In genomic region chr4:80592950-80593349, GRCh38 we compare ENCODE assay signal across 12 cellular contexts.
DNase-seq lines count a peak whose midpoint lies in the region; ATAC-seq and TF ChIP-seq lines count a peak whose summit lies in the region.
"Had no signal": no experiment of that assay in that cellular context is flagged by ENCODE, and none has a peak within 500 bp of the region (broad histone marks: within the 10 kb centered on the region; RNA-seq: fewer than 3 reads in every experiment).

No MANE protein-coding gene starts in this region.

- no peaks in the 10 kb centered on the region for H3K79me2 ChIP-seq in mammary epithelial cell (ENCODE audit: insufficient read depth, low read length)

- CTCF ChIA-PET in mammary epithelial cell (lab: Charles Lee; ENCODE audit: low non-redundant PET) = no interaction called here

- no peaks in the 10 kb centered on the region for H3K36me3 ChIP-seq in mammary epithelial cell (ENCODE audit: insufficient read depth, low read length)

- in situ Hi-C loops in mammary epithelial cell (cut with MboI; ENCODE audit: low sequenced_read_pairs in 2 of 2) = no loop called here

- H3K4me1 ChIP-seq in mammary epithelial cell (ENCODE audit: insufficient read depth, low read length) = no peaks in the 10 kb centered on the region

- DNase-seq in ELR (ENCODE audit: low read depth) (peak; percentile 11), mammary epithelial cell (no peak), NCI-H1417 treated with DMSO at 0.1 percent for 48 hours (lab: John Stamatoyannopoulos, UW) (no peak)
- no peak for DNase-seq in stimulated activated CD4-positive, alpha-beta T cell treated with anti-CD3 and anti-CD28 coated beads, Interleukin-4, amount 100 ng/mL, for 24 hours
- DNase-seq: activated CD4-positive, alpha-beta T cell treated with anti-CD3 and anti-CD28 coated beads, Interleukin-2, amount 50 U/mL, for 4 hours; CD8-positive, alpha-beta memory T cell; hippocampal formation; RPMI8226 had no signal

- 62% methylated on average over 2 of the region's 2 CpGs for WGBS in mammary epithelial cell (ENCODE audit: low coverage, missing lambda C conversion rate)

- no peak overlapping the region for H2AFZ ChIP-seq in mammary epithelial cell (ENCODE audit: low read depth, low read length)

- no peaks in the 10 kb centered on the region for H3K9me3 ChIP-seq in mammary epithelial cell (replicated peaks; ENCODE audit: insufficient read depth, low read length)

- BruUV-seq in mammary epithelial cell (replicated peaks; lab: Mats Ljungman, UMichigan) = no TSS peak

- H3K27ac ChIP-seq in mammary epithelial cell (ENCODE audit: insufficient read depth, low read depth, low read length) = no peak overlapping the region

- TF ChIP-seq CTCF in mammary epithelial cell (conservative IDR thresholded peaks at IDR 0.05 in 1 of 2, IDR thresholded peaks at IDR 0.05 in 1 of 2; ENCODE audit: extremely low read depth in 1 of 2, insufficient read depth in 1 of 2, low read depth in 1 of 2, low read length in 2 of 2) = peak; percentile 9 to 16

- no peak overlapping the region for H3K4me3 ChIP-seq in mammary epithelial cell (replicated peaks in 1 of 3; ENCODE audit: insufficient read depth in 1 of 3, low read depth in 2 of 3, low read length in 3 of 3)

- intact Hi-C loops in mammary epithelial cell (cut with micrococcal nuclease) = no loop called here

- H3K27me3 ChIP-seq in mammary epithelial cell (ENCODE audit: insufficient read depth, low read length) = no peaks in the 10 kb centered on the region

- dilution Hi-C loops in mammary epithelial cell (cut with HindIII; ENCODE audit: low sequenced_read_pairs) = no loop called here

- H4K20me1 ChIP-seq in mammary epithelial cell (ENCODE audit: insufficient read depth, low read length) = no peaks in the 10 kb centered on the region

- H3K9ac ChIP-seq in mammary epithelial cell (ENCODE audit: insufficient read depth, low read length) = no peak overlapping the region

- no peak overlapping the region for H3K4me2 ChIP-seq in mammary epithelial cell (ENCODE audit: insufficient read depth, low read depth, low read length)

- ATAC-seq in GM19455 (IDR thresholded peaks at IDR 0.05; ENCODE audit: unreplicated experiment) (peak; percentile 55), HG03439 (IDR thresholded peaks at IDR 0.05; ENCODE audit: unreplicated experiment) (peak; percentile 80), GM21447 (IDR thresholded peaks at IDR 0.05; ENCODE audit: unreplicated experiment) (no peak), HG03280 (IDR thresholded peaks at IDR 0.05; ENCODE audit: unreplicated experiment) (no peak)

Comparison
In these comparisons a context has a peak if more than half of its experiments do, and no peak if none do; other contexts are left out.
1. ATAC-seq: peak in GM19455 (single experiment) and HG03439 (single experiment); none in GM21447 (single experiment) and HG03280 (single experiment).